Comparison of ENCODE assay signal across 12 cellular contexts in genomic region chr12:31804185-31804504, GRCh38.
DNase-seq lines count a peak whose midpoint lies in the region; ATAC-seq, FAIRE-seq and TF ChIP-seq lines count a peak whose summit lies in the region.
"Had no signal": no experiment of that assay in that cellular context is flagged by ENCODE, and none has a peak within 500 bp of the region (broad histone marks: within the 10 kb centered on the region; RNA-seq: fewer than 3 reads in every experiment).

No MANE protein-coding gene starts in this region.

- no peak for FAIRE-seq in K562 (lab: Jason Lieb, UNC)

- DNase-seq in DND-41 (no peak), K562 (ENCODE audit: extremely low read depth in 1 of 4, low spot score in 3 of 4) (no peak), dorsolateral prefrontal cortex (no peak), HFFc6 (no peak), midbrain (lab: John Stamatoyannopoulos, UW) (no peak)
- DNase-seq: cerebellar nuclear complex, NCI-H1092 treated with DMSO at 0.1 percent for 48 hours, NCI-H526 treated with DMSO at 0.1 percent for 48 hours had no signal

- no peak for TF ChIP-seq EP300 in K562 (IDR thresholded peaks at IDR 0.05; ENCODE audit: low read length)

- H3K79me2 ChIP-seq in DND-41 (ENCODE audit: insufficient read depth, low read length) (no peaks in the 10 kb centered on the region), K562 (ENCODE audit: control insufficient read depth, insufficient read depth, low read length) (no peaks in the 10 kb centered on the region)

- 43% methylated on average over 1 of the region's 1 CpG for WGBS in K562 (ENCODE audit: insufficient coverage, low coverage, missing lambda C conversion rate)

- H3K4me1 ChIP-seq in DND-41 (ENCODE audit: insufficient read depth, low read length) (peaks cover 20% of the 10 kb centered on the region), K562 (replicated peaks in 1 of 2; ENCODE audit: control insufficient read depth in 2 of 2, insufficient read depth in 2 of 2, low read length in 2 of 2) (no peaks in the 10 kb centered on the region; a peak in 1 of 5 replicates)

- H3K27ac Mint-ChIP-seq in HFFc6 = no peak overlapping the region

- H3K36me3 Mint-ChIP-seq in HFFc6 (ENCODE audit: low read depth) = no peaks in the 10 kb centered on the region

- BruUV-seq in K562 (replicated peaks; lab: Mats Ljungman, UMichigan) = TSS peak; percentile 91

- H3K4me3 ChIP-seq in DND-41 (ENCODE audit: low read depth in 1 of 2, low read length in 2 of 2) (no peak overlapping the region), K562 (no peak overlapping the region), dorsolateral prefrontal cortex (no peak overlapping the region)

- CTCF ChIA-PET in K562 (lab: Yijun Ruan, JAX; ENCODE audit: low intra/inter-chr PET ratio) = no interaction called here

- intact Hi-C loops in K562 (cut with micrococcal nuclease) (no loop called here), dorsolateral prefrontal cortex (cut with DNase I) (no loop called here)

- H3K4me3 Mint-ChIP-seq in HFFc6 = no peak overlapping the region

- no peak for TF ChIP-seq CTCF in DND-41 (IDR thresholded peaks at IDR 0.05; ENCODE audit: borderline replicate concordance, extremely low read depth, low read length, poor library complexity, severe bottlenecking)
- TF ChIP-seq CTCF in K562 (IDR thresholded peaks at IDR 0.05 in 2 of 3, conservative IDR thresholded peaks at IDR 0.05 in 1 of 3; ENCODE audit: insufficient read depth in 2 of 3, low read depth in 1 of 3, low read length in 3 of 3) = no peak
- no peak for TF ChIP-seq CTCF in dorsolateral prefrontal cortex (IDR thresholded peaks at IDR 0.05 in 54 of 56, conservative IDR thresholded peaks at IDR 0.05 in 2 of 56; ENCODE audit: low read depth in 1 of 56, partially characterized antibody in 56 of 56)
- no peak for TF ChIP-seq CTCF in HFFc6 (IDR thresholded peaks at IDR 0.05)

- H3K9me3 Mint-ChIP-seq in HFFc6 = peaks cover 6% of the 10 kb centered on the region; the same call in 1 of the 2 replicates

- no peaks in the 10 kb centered on the region for H3K9me1 ChIP-seq in K562 (ENCODE audit: control insufficient read depth, insufficient read depth, low read length)

- H3K4me2 ChIP-seq in DND-41 (ENCODE audit: insufficient read depth, low read length) = no peak overlapping the region
- no peak overlapping the region for H3K4me2 ChIP-seq in K562 (ENCODE audit: insufficient read depth, low read length)

- in situ Hi-C loops in K562 (cut with MboI) = no loop called here

- no peak overlapping the region for H3K9ac ChIP-seq in DND-41 (ENCODE audit: low read depth, low read length)
- H3K9ac ChIP-seq in K562 (ENCODE audit: insufficient read depth in 1 of 2, low read depth in 2 of 2, low read length in 2 of 2) = no peak overlapping the region

- H3K27me3 ChIP-seq in DND-41 (ENCODE audit: insufficient read depth, low read length, poor library complexity) = no peaks in the 10 kb centered on the region
- H3K27me3 ChIP-seq in K562 (ENCODE audit: control insufficient read depth in 2 of 2, insufficient read depth in 2 of 2, low read length in 2 of 2) = no peaks in the 10 kb centered on the region
- no peaks in the 10 kb centered on the region for H3K27me3 ChIP-seq in dorsolateral prefrontal cortex
- H3K27me3 ChIP-seq: neutrophil had no signal

- POLR2A ChIA-PET in K562 (lab: Yijun Ruan, JAX) = no interaction called here

- H3K27me3 Mint-ChIP-seq in HFFc6 (ENCODE audit: insufficient read depth) = peaks cover 3% of the 10 kb centered on the region; the same call in 1 of the 2 replicates

- H3K36me3 ChIP-seq in DND-41 (ENCODE audit: insufficient read depth, low read length) = no peaks in the 10 kb centered on the region
- H3K36me3 ChIP-seq in K562 (ENCODE audit: control insufficient read depth, insufficient read depth, low read length) = no peaks in the 10 kb centered on the region
- H3K36me3 ChIP-seq: neutrophil had no signal

- H4K20me1 ChIP-seq in DND-41 (ENCODE audit: insufficient read depth, low read length) = no peaks in the 10 kb centered on the region
- no peaks in the 10 kb centered on the region for H4K20me1 ChIP-seq in K562 (replicated peaks; ENCODE audit: control insufficient read depth, insufficient read depth, low read length)

- no peak for TF ChIP-seq POLR2A in K562 (conservative IDR thresholded peaks at IDR 0.05)

- H3K9me3 ChIP-seq in DND-41 (ENCODE audit: insufficient read depth, low read length, severe bottlenecking) = no peaks in the 10 kb centered on the region
- H3K9me3 ChIP-seq in K562 (replicated peaks; ENCODE audit: control insufficient read depth, insufficient read depth, low read depth, low read length) = 0 out of 2 replicates have a peak, but pooled peaks cover 2% of the 10 kb centered on the region
- H3K9me3 ChIP-seq: neutrophil had no signal

- TF ChIP-seq RAD21 in K562 (CRISPR knock-in tag; conservative IDR thresholded peaks at IDR 0.05 in 1 of 2, IDR thresholded peaks at IDR 0.05 in 1 of 2) = no peak

- ATAC-seq in DND-41 (ENCODE audit: insufficient read depth, low read depth) = peak; percentile 44; the same call in 2 of the 3 replicates
- peak; percentile 40 for ATAC-seq in GM19351 (IDR thresholded peaks at IDR 0.05; ENCODE audit: unreplicated experiment)
- peak; percentile 32 for ATAC-seq in HG03469 (IDR thresholded peaks at IDR 0.05; ENCODE audit: unreplicated experiment)
- no peak for ATAC-seq in K562
- no peak for ATAC-seq in GM21423 (IDR thresholded peaks at IDR 0.05; ENCODE audit: unreplicated experiment)

- H3K4me1 Mint-ChIP-seq in HFFc6 (ENCODE audit: low read depth) = peaks cover 5% of the 10 kb centered on the region; the same call in 1 of the 2 replicates

- H3K27ac ChIP-seq in DND-41 (ENCODE audit: low read length) = peak overlapping the region; percentile 57
- H3K27ac ChIP-seq in K562 (ENCODE audit: extremely low read depth, low read depth, low read length) = no peak overlapping the region
- no peak overlapping the region for H3K27ac ChIP-seq in dorsolateral prefrontal cortex
- H3K27ac ChIP-seq: neutrophil had no signal

- H2AFZ ChIP-seq in DND-41 (ENCODE audit: low read depth, low read length) (peak overlapping the region; percentile 45), K562 (ENCODE audit: low read depth, low read length) (no peak overlapping the region)

TF ChIP-seq in K562, 482 proteins besides CTCF, POLR2A, EP300 and RAD21:
- TF ChIP-seq RBM39 (optimal IDR thresholded peaks at IDR 0.05; ENCODE audit: low read depth, low read length) (no peak), ELK3 (CRISPR knock-in tag; IDR thresholded peaks at IDR 0.05) (no peak), USF2 (CRISPR knock-in tag; IDR thresholded peaks at IDR 0.05) (no peak), CEBPG (CRISPR knock-in tag; IDR thresholded peaks at IDR 0.05) (no peak), CEBPG (tag; conservative IDR thresholded peaks at IDR 0.05 in 1 of 2, IDR thresholded peaks at IDR 0.05 in 1 of 2) (no peak), MNT (conservative IDR thresholded peaks at IDR 0.05) (no peak), LARP7 (IDR thresholded peaks at IDR 0.05) (no peak), ZNF512 (tag; IDR thresholded peaks at IDR 0.05) (no peak), STAG1 (CRISPR knock-in tag; IDR thresholded peaks at IDR 0.05; ENCODE audit: borderline replicate concordance) (no peak)

Comparison
In these comparisons a context has a peak if more than half of its experiments do, and no peak if none do; other contexts are left out.
1. ATAC-seq: peak in DND-41 (single experiment), GM19351 (single experiment) and HG03469 (single experiment); none in K562 (single experiment) and GM21423 (single experiment).